24 cellular contexts compared by ENCODE assay signal in genomic region chr19:30358821-30359580, GRCh38. TPM values are rescaled to one million over a fixed set of nuclear protein-coding genes. Genes with fewer than 3 reads are reported as not detected.
"Had no signal": no experiment of that assay in that cellular context is flagged by ENCODE, and none has a peak within 500 bp of the region (broad histone marks: within the 10 kb centered on the region; RNA-seq: fewer than 3 reads in every experiment).

No MANE protein-coding gene starts in this region.

- H3K36me3 Mint-ChIP-seq: naive B cell had no signal

- H3K27ac Mint-ChIP-seq: naive B cell, nephron, progenitor cell of endocrine pancreas had no signal

- H3K4me1 ChIP-seq: colonic mucosa, heart left ventricle, transverse colon had no signal

- DNase-seq: cerebellar nuclear complex; colonic mucosa; dermis blood vessel endothelial cell; effector CD4-positive, alpha-beta T cell; heart left ventricle; hippocampal formation; left colon; left ventricle myocardium superior; mesenchymal stem cell; naive B cell; ovary; right cardiac atrium; small intestine; stimulated activated CD4-positive, alpha-beta T cell treated with anti-CD3 and anti-CD28 coated beads, Interleukin-12 subunit alpha, Interleukin-12 subunit beta, amount 100 ng/mL, for 4 hours; stimulated activated CD4-positive, alpha-beta T cell treated with anti-CD3 and anti-CD28 coated beads, Interleukin-2, amount 100 ng/mL, for 48 hours; stimulated activated naive CD4-positive, alpha-beta T cell treated with Interleukin-2 at 50 U/mL for 16 hours; transverse colon had no signal

- H3K9me3 ChIP-seq: colonic mucosa, heart left ventricle, ovary, thoracic aorta, transverse colon had no signal

- H3K9me3 Mint-ChIP-seq: nephron had no signal

- H3K4me3 Mint-ChIP-seq: nephron had no signal

- H3K36me3 ChIP-seq: colonic mucosa, heart left ventricle, ovary, thoracic aorta, transverse colon had no signal

- H3K27ac ChIP-seq: colonic mucosa, heart left ventricle, ovary, thoracic aorta, transverse colon had no signal

- FAIRE-seq: frontal cortex, small intestine had no signal

- ATAC-seq: heart left ventricle, left colon, left ventricle myocardium superior, right cardiac atrium had no signal

- H3K4me3 ChIP-seq: colonic mucosa, heart left ventricle, lung, ovary, thoracic aorta, transverse colon had no signal

- H3K27me3 ChIP-seq: colonic mucosa, ovary, transverse colon had no signal

RNA-seq across cellular contexts. Expression of gene ZNF536, which starts 13.2 kb away (rescaled TPM):
- total RNA-seq: dermis blood vessel endothelial cell, glomerular endothelial cell had no signal
- polyA plus RNA-seq: fibroblast of lung had no signal
